Comparison of ENCODE assay signal across 24 cellular contexts in the genomic region with DNA sequence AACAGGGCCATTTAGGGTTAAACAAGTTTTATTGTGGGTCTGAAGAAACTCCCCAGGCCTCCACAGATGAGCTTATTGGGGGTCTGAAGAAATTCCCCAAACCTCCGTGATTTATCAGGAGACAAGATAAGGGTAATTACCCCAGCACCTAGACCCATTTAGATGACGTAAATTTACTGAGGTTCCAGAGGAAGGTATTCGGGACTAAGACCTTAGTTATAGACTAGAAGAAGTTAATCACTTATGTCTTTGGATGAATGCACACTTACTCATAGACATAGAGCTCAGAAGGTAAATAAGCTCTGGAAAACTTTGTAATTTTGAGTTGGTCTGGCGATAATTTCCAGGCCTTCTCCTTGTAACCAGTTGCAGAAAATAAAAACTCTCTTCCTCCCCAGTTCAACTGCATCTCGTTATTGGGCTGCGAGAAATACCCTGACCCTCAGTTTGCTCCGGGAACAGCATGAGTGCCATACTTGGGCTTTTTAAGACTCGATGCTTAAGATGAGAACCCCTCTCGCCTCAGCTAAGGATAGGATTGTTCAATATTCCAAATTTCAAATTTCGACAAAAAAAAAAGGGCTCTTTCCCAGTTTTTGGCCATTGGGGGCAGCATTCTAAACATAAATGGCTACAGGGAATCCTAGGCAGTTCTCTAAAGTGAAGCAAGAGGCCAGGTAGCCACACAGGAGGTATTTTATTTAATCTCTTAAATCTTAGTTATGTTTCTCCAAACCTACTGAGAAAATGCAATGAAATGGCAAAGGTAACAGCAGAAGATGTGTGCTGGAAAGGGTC.
DNase-seq lines count a peak whose midpoint lies in the region; ATAC-seq and TF ChIP-seq lines count a peak whose summit lies in the region.
"Had no signal": no experiment of that assay in that cellular context is flagged by ENCODE, and none has a peak within 500 bp of the region (broad histone marks: within the 10 kb centered on the region; RNA-seq: fewer than 3 reads in every experiment).

No MANE protein-coding gene starts in this region.

- H3K27ac Mint-ChIP-seq in Caco-2 (ENCODE audit: unreplicated experiment) = no peak overlapping the region
- H3K27ac Mint-ChIP-seq: activated naive CD8-positive, alpha-beta T cell; naive thymus-derived CD8-positive, alpha-beta T cell; WTC11 had no signal

- no peak overlapping the region for H3K4me3 ChIP-seq in OCI-LY7 (ENCODE audit: low read depth, low read length, poor library complexity, severe bottlenecking)
- no peak overlapping the region for H3K4me3 ChIP-seq in fibroblast of mammary gland (ENCODE audit: control insufficient read depth, low read depth, low read length)
- no peak overlapping the region for H3K4me3 ChIP-seq in osteoblast (ENCODE audit: insufficient read depth, low read length)
- no peak overlapping the region for H3K4me3 ChIP-seq in Caco-2 (ENCODE audit: low read depth, low read length)
- H3K4me3 ChIP-seq: heart left ventricle, psoas muscle, spleen had no signal

- no TSS peak for BruUV-seq in OCI-LY7 (replicated peaks; lab: Mats Ljungman, UMichigan)
- no TSS peak for BruUV-seq in Caco-2 (replicated peaks; lab: Mats Ljungman, UMichigan)

- no peak overlapping the region for H3K4me2 ChIP-seq in OCI-LY7 (ENCODE audit: low read length)
- H3K4me2 ChIP-seq in osteoblast (ENCODE audit: insufficient read depth, low read length) = no peak overlapping the region

- H3K27me3 Mint-ChIP-seq in Caco-2 (ENCODE audit: insufficient read depth, unreplicated experiment) = peaks cover 4% of the 10 kb centered on the region

- in situ Hi-C loops in Caki2 (cut with HindIII; ENCODE audit: low pct_unique_long_range_greater_than_20kb, low sequenced_read_pairs) = no loop called here

- H3K79me2 ChIP-seq in OCI-LY7 (ENCODE audit: insufficient read depth, low read depth, low read length) = no peaks in the 10 kb centered on the region
- H3K79me2 ChIP-seq in osteoblast (ENCODE audit: insufficient read depth, low read length) = no peaks in the 10 kb centered on the region

- H4K20me1 ChIP-seq in OCI-LY7 (ENCODE audit: insufficient read depth, low read length) = no peaks in the 10 kb centered on the region
- H4K20me1 ChIP-seq in osteoblast (ENCODE audit: insufficient read depth, low read length) = no peaks in the 10 kb centered on the region

- CTCF ChIA-PET in OCI-LY7 (lab: Charles Lee; ENCODE audit: unreplicated experiment) (no interaction called here), Caco-2 (lab: Charles Lee) (interaction anchor here (0.9 kb wide), 1 partner anchor 86 kb away, joined by 3 read pairs; no protein-coding TSS in a partner anchor)

- H2AFZ ChIP-seq in OCI-LY7 (ENCODE audit: low read length) (no peak overlapping the region), osteoblast (ENCODE audit: low read length) (no peak overlapping the region)

- peaks cover 16% of the 10 kb centered on the region for H3K27me3 ChIP-seq in osteoblast (ENCODE audit: insufficient read depth, low read length)
- no peaks in the 10 kb centered on the region for H3K27me3 ChIP-seq in Caco-2 (replicated peaks; ENCODE audit: control insufficient read depth, insufficient read depth, low read length)

- no peaks in the 10 kb centered on the region for H3K9me2 ChIP-seq in OCI-LY7 (ENCODE audit: insufficient read depth, low read length)

- H3K9me3 Mint-ChIP-seq in Caco-2 (ENCODE audit: unreplicated experiment) = no peaks in the 10 kb centered on the region

- H3K9me3 ChIP-seq in OCI-LY7 (ENCODE audit: low read length) (no peaks in the 10 kb centered on the region), osteoblast (ENCODE audit: low read depth, low read length) (no peaks in the 10 kb centered on the region), Caco-2 (no peaks in the 10 kb centered on the region)
- H3K9me3 ChIP-seq: psoas muscle had no signal

- no peaks in the 10 kb centered on the region for H3K4me1 ChIP-seq in OCI-LY7 (ENCODE audit: insufficient read depth, low read length, poor library complexity, severe bottlenecking)
- H3K4me1 ChIP-seq in osteoblast (ENCODE audit: insufficient read depth, low read length) = no peaks in the 10 kb centered on the region
- H3K4me1 ChIP-seq in Caco-2 = no peaks in the 10 kb centered on the region
- H3K4me1 ChIP-seq: heart left ventricle, psoas muscle, spleen had no signal

- POLR2A ChIA-PET in OCI-LY7 (lab: Charles Lee) = interaction anchor here (0.6 kb wide), 1 partner anchor 625 kb away, joined by 3 read pairs; no protein-coding TSS in a partner anchor
- POLR2A ChIA-PET in Caco-2 (lab: Charles Lee) = no interaction called here

- intact Hi-C loops in OCI-LY7 (cut with micrococcal nuclease; ENCODE audit: unreplicated experiment) = no loop called here
- intact Hi-C loops in Caco-2 (cut with micrococcal nuclease; ENCODE audit: unreplicated experiment) = loop anchor here (1.0 kb wide), 1 partner anchor 51 kb away; no protein-coding TSS in a partner anchor

- ATAC-seq in HG02642 (IDR thresholded peaks at IDR 0.05; ENCODE audit: poor library complexity, unreplicated experiment) = no peak
- ATAC-seq: esophagus mucosa; heart left ventricle; HepG2; naive thymus-derived CD8-positive, alpha-beta T cell; psoas muscle; WTC11 had no signal

- peaks cover 6% of the 10 kb centered on the region for H3K36me3 Mint-ChIP-seq in Caco-2 (ENCODE audit: insufficient read depth, unreplicated experiment)
- H3K36me3 Mint-ChIP-seq: activated naive CD8-positive, alpha-beta T cell had no signal

- no peaks in the 10 kb centered on the region for H3K36me3 ChIP-seq in OCI-LY7 (ENCODE audit: insufficient read depth, low read length)
- H3K36me3 ChIP-seq in osteoblast (ENCODE audit: insufficient read depth, low read length) = no peaks in the 10 kb centered on the region
- no peaks in the 10 kb centered on the region for H3K36me3 ChIP-seq in Caco-2 (ENCODE audit: control insufficient read depth, insufficient read depth, low read length)
- H3K36me3 ChIP-seq: heart left ventricle, spleen had no signal

- no peak overlapping the region for H3K4me3 Mint-ChIP-seq in Caco-2 (ENCODE audit: unreplicated experiment)
- H3K4me3 Mint-ChIP-seq: activated naive CD8-positive, alpha-beta T cell; naive thymus-derived CD8-positive, alpha-beta T cell; WTC11 had no signal

- peak; percentile 90 for DNase-seq in Caki2 (ENCODE audit: low read depth)
- no peak for DNase-seq in OCI-LY7 (ENCODE audit: low spot score)
- DNase-seq in fibroblast of mammary gland (ENCODE audit: low read depth) = no peak
- DNase-seq in osteoblast (ENCODE audit: insufficient read length, low spot score, missing footprints) = no peak
- no peak for DNase-seq in NCI-H1092 treated with DMSO at 0.1 percent for 48 hours (lab: John Stamatoyannopoulos, UW)
- no peak for DNase-seq in Caco-2
- DNase-seq in HCEC 1CT = no peak
- DNase-seq: heart left ventricle; mammary epithelial cell; MM.1S; naive thymus-derived CD8-positive, alpha-beta T cell; NCI-H2029 treated with DMSO at 0.1 percent for 48 hours; NCI-H510A treated with DMSO at 0.1 percent for 48 hours; psoas muscle; SIG-M5; spleen; substantia nigra; T-helper 2 cell had no signal

- no peaks in the 10 kb centered on the region for H3K4me1 Mint-ChIP-seq in Caco-2 (ENCODE audit: low read depth, unreplicated experiment)
- H3K4me1 Mint-ChIP-seq: naive thymus-derived CD8-positive, alpha-beta T cell had no signal

- H3K27ac ChIP-seq in OCI-LY7 (ENCODE audit: low read depth, low read length, poor library complexity, severe bottlenecking) (no peak overlapping the region), osteoblast (ENCODE audit: low read depth, low read length) (no peak overlapping the region)
- H3K27ac ChIP-seq: C4-2B, heart left ventricle, psoas muscle, spleen had no signal

- TF ChIP-seq CTCF in OCI-LY7 (conservative IDR thresholded peaks at IDR 0.05; ENCODE audit: low read length) = 0 out of 2 replicates have a peak, but pooled peaks have one; percentile 47
- peak; percentile 18 for TF ChIP-seq CTCF in fibroblast of mammary gland (conservative IDR thresholded peaks at IDR 0.05; ENCODE audit: control insufficient read depth, insufficient read depth, low read depth, low read length)
- peak; percentile 42 for TF ChIP-seq CTCF in osteoblast (IDR thresholded peaks at IDR 0.05; ENCODE audit: extremely low read depth, low read depth, low read length)
- no peak for TF ChIP-seq CTCF in Caco-2 (IDR thresholded peaks at IDR 0.05; ENCODE audit: insufficient read depth in 1 of 2, low read depth in 1 of 2, low read length in 1 of 2, severe bottlenecking in 1 of 2, unreplicated experiment in 1 of 2)

Comparison
In these comparisons a context has a peak if more than half of its experiments do, and no peak if none do; other contexts are left out.
1. CTCF ChIP-seq: peak in OCI-LY7 (single experiment), fibroblast of mammary gland (single experiment) and osteoblast (single experiment); none in Caco-2 (0 of 2).